16 cellular contexts compared by ENCODE assay signal in the genomic region with DNA sequence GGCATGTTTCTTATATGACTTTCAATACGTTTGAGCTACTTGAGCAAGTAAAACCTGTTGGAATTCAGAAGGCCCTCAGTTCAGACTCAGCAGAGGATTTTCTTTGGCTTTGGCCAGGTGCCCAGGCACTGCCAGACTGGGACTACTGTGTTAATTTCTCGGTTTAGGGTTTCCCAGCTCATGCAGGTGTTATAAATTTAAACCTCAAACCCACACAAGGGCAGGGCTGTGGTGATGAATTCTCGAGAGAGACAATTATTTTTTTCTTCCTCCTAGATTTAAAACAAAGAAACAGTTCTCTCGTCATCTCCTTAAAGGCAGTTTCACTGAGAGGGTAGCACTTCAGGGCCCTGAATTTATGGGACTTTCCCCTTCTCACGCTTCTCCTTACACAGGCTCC.
DNase-seq lines count a peak whose midpoint lies in the region; ATAC-seq, FAIRE-seq and TF ChIP-seq lines count a peak whose summit lies in the region.
"Had no signal": no experiment of that assay in that cellular context is flagged by ENCODE, and none has a peak within 500 bp of the region (broad histone marks: within the 10 kb centered on the region; RNA-seq: fewer than 3 reads in every experiment).

No MANE protein-coding gene starts in this region.

- no peak for TF ChIP-seq CTCF in bronchial epithelial cell (IDR thresholded peaks at IDR 0.05; ENCODE audit: insufficient read depth, low read length, severe bottlenecking)

- H3K9me3 Mint-ChIP-seq in activated CD4-positive, alpha-beta memory T cell treated with anti-CD3 and anti-CD28 coated beads, Interleukin-2, amount 10 ng/mL, durations not matched to agents 7 days and 5 days = no peaks in the 10 kb centered on the region
- H3K9me3 Mint-ChIP-seq: activated T-cell treated with anti-CD3 and anti-CD28 coated beads, Interleukin-2, amount 50 U/mL, for 24 hours had no signal

- H3K27me3 ChIP-seq in bronchial epithelial cell (ENCODE audit: control insufficient read depth, insufficient read depth, low read length) = no peaks in the 10 kb centered on the region
- H3K27me3 ChIP-seq: hepatocyte had no signal

- H3K36me3 Mint-ChIP-seq in activated CD4-positive, alpha-beta memory T cell treated with anti-CD3 and anti-CD28 coated beads, Interleukin-2, amount 10 ng/mL, durations not matched to agents 7 days and 5 days (ENCODE audit: low read depth) = no peaks in the 10 kb centered on the region
- H3K36me3 Mint-ChIP-seq: brain had no signal

- no peak overlapping the region for H3K27ac Mint-ChIP-seq in activated CD4-positive, alpha-beta memory T cell treated with anti-CD3 and anti-CD28 coated beads, Interleukin-2, amount 10 ng/mL, durations not matched to agents 7 days and 5 days
- H3K27ac Mint-ChIP-seq: activated T-cell treated with anti-CD3 and anti-CD28 coated beads, Interleukin-2, amount 50 U/mL, for 24 hours; WTC11 had no signal

- no peaks in the 10 kb centered on the region for H3K27me3 Mint-ChIP-seq in activated CD4-positive, alpha-beta memory T cell treated with anti-CD3 and anti-CD28 coated beads, Interleukin-2, amount 10 ng/mL, durations not matched to agents 7 days and 5 days

- no peaks in the 10 kb centered on the region for H3K36me3 ChIP-seq in bronchial epithelial cell (ENCODE audit: control insufficient read depth, insufficient read depth, low read length)
- H3K36me3 ChIP-seq: SJCRH30 had no signal

- peak; percentile 44 for ATAC-seq in GM18870 (IDR thresholded peaks at IDR 0.05; ENCODE audit: unreplicated experiment)
- ATAC-seq in HG03565 (IDR thresholded peaks at IDR 0.05; ENCODE audit: unreplicated experiment) = peak; percentile 34
- ATAC-seq: WTC11 had no signal

- H3K4me1 Mint-ChIP-seq in activated CD4-positive, alpha-beta memory T cell treated with anti-CD3 and anti-CD28 coated beads, Interleukin-2, amount 10 ng/mL, durations not matched to agents 7 days and 5 days = no peaks in the 10 kb centered on the region

- H3K4me3 ChIP-seq in bronchial epithelial cell (ENCODE audit: low read depth, low read length) = no peak overlapping the region
- H3K4me3 ChIP-seq: hepatocyte, lung, SJCRH30 had no signal

- H3K4me3 Mint-ChIP-seq in activated CD4-positive, alpha-beta memory T cell treated with anti-CD3 and anti-CD28 coated beads, Interleukin-2, amount 10 ng/mL, durations not matched to agents 7 days and 5 days = no peak overlapping the region
- H3K4me3 Mint-ChIP-seq: activated T-cell treated with anti-CD3 and anti-CD28 coated beads, Interleukin-2, amount 50 U/mL, for 24 hours; brain; WTC11 had no signal

- DNase-seq in COR-L47 (lab: John Stamatoyannopoulos, UW) (peak; percentile 14), bronchial epithelial cell (ENCODE audit: low read depth) (peak; percentile 3), HuH-7 (ENCODE audit: low spot score) (no peak), T-helper 9 cell (no peak), globus pallidus (ENCODE audit: low spot score) (no peak)
- no peak for DNase-seq in activated CD4-positive, alpha-beta memory T cell treated with anti-CD3 and anti-CD28 coated beads, Interleukin-2, amount 10 ng/mL, durations not matched to agents 7 days and 5 days
- DNase-seq: activated T-cell treated with anti-CD3 and anti-CD28 coated beads, Interleukin-2, amount 50 U/mL, for 24 hours; NCI-H524 treated with DMSO at 0.1 percent for 48 hours had no signal

- CTCF ChIA-PET in activated CD4-positive, alpha-beta memory T cell treated with anti-CD3 and anti-CD28 coated beads, Interleukin-2, amount 10 ng/mL, durations not matched to agents 7 days and 5 days (lab: Charles Lee) = no interaction called here

- FAIRE-seq in bronchial epithelial cell (lab: Jason Lieb, UNC) = no peak
- FAIRE-seq: endothelial cell of umbilical vein had no signal

- POLR2A ChIA-PET in activated CD4-positive, alpha-beta memory T cell treated with anti-CD3 and anti-CD28 coated beads, Interleukin-2, amount 10 ng/mL, durations not matched to agents 7 days and 5 days (lab: Charles Lee) = no interaction called here

Comparison
In these comparisons a context has a peak if more than half of its experiments do, and no peak if none do; other contexts are left out.
1. DNase-seq: peak in COR-L47 (single experiment) and bronchial epithelial cell (single experiment); none in HuH-7 (single experiment), T-helper 9 cell (single experiment), globus pallidus (single experiment) and activated CD4-positive, alpha-beta memory T cell treated with anti-CD3 and anti-CD28 coated beads, Interleukin-2, amount 10 ng/mL, durations not matched to agents 7 days and 5 days (single experiment).